ENCODE assay signal across 23 cellular contexts in the genomic region with DNA sequence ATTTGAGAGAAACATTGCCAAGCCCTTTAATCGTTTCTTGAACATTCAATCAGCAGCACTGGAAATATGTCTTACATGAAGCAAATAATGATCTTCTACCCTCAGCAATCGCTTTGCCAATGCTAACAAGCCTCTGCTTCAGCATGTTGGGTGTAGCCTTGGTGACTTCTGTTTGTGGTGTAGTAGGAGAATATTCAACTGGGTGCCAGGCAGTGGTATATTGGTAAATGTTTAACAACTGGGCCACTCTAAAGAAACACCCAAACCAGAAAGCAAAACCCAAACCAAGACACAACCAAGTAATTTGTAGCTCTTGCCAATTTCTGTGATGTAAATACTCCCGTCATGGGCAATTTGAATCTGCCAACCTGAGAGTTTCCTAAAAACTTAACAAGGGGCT. TPM values are rescaled to one million over a fixed set of nuclear protein-coding genes. Genes with fewer than 3 reads are reported as not detected.
A peak's percentile ranks its signal among the peaks of the same experiment; 100 is the strongest.
DNase-seq lines count a peak whose midpoint lies in the region; ATAC-seq and TF ChIP-seq lines count a peak whose summit lies in the region.
"Had no signal": no experiment of that assay in that cellular context is flagged by ENCODE, and none has a peak within 500 bp of the region (broad histone marks: within the 10 kb centered on the region; RNA-seq: fewer than 3 reads in every experiment).

No MANE protein-coding gene starts in this region.

- H3K36me3 ChIP-seq in mucosa of rectum (ENCODE audit: control insufficient read depth in 2 of 2, insufficient read depth in 2 of 2, low read length in 2 of 2) = no peaks in the 10 kb centered on the region
- H3K36me3 ChIP-seq: BLaER1 had no signal

- peaks cover 3% of the 10 kb centered on the region for H3K9me3 Mint-ChIP-seq in Calu3 (ENCODE audit: low read depth, unreplicated experiment)
- H3K9me3 Mint-ChIP-seq in activated T-helper 17 cell treated with anti-CD3 and anti-CD28 coated beads, Interleukin-2, amount 50 U/mL, for 72 hours = no peaks in the 10 kb centered on the region
- H3K9me3 Mint-ChIP-seq: CD8-positive, alpha-beta T cell had no signal

- H3K9me3 ChIP-seq in mucosa of rectum (ENCODE audit: control insufficient read depth in 2 of 2, low read length in 2 of 2) = no peaks in the 10 kb centered on the region
- H3K9me3 ChIP-seq: BLaER1 had no signal

- in situ Hi-C loops in ACHN (cut with HindIII; ENCODE audit: low pct_ligation_motif_present, low pct_unique_long_range_greater_than_20kb, low sequenced_read_pairs) = no loop called here

- CTCF ChIA-PET in Calu3 (lab: Charles Lee) = no interaction called here

- peaks cover 23 to 50% of the 10 kb centered on the region in 2 donors for H3K4me1 ChIP-seq in mucosa of rectum (ENCODE audit: control insufficient read depth in 2 of 2, insufficient read depth in 2 of 2, low read length in 2 of 2)

- H3K27ac Mint-ChIP-seq in Calu3 (ENCODE audit: unreplicated experiment) = no peak overlapping the region
- H3K27ac Mint-ChIP-seq in activated T-helper 17 cell treated with anti-CD3 and anti-CD28 coated beads, Interleukin-2, amount 50 U/mL, for 72 hours = no peak overlapping the region
- H3K27ac Mint-ChIP-seq: CD8-positive, alpha-beta T cell; GM23338 had no signal

- peak overlapping the region; percentile 27 to 50 for H3K4me3 ChIP-seq in mucosa of rectum (ENCODE audit: low read length in 2 of 2)
- H3K4me3 ChIP-seq: BLaER1, GM23338 had no signal

- peaks cover 1% of the 10 kb centered on the region for H3K27me3 Mint-ChIP-seq in Calu3 (ENCODE audit: unreplicated experiment)
- H3K27me3 Mint-ChIP-seq in activated T-helper 17 cell treated with anti-CD3 and anti-CD28 coated beads, Interleukin-2, amount 50 U/mL, for 72 hours = no peaks in the 10 kb centered on the region

- DNase-seq in ACHN = peak; percentile 75
- DNase-seq in epithelial cell of prostate (ENCODE audit: low read depth, low spot score) = no peak
- DNase-seq in Calu3 = no peak
- no peak for DNase-seq in globus pallidus (ENCODE audit: low spot score)
- DNase-seq: CD8-positive, alpha-beta T cell; DMS 273 treated with DMSO at 0.1 percent for 48 hours; GDM1; KG1; NCI-H1436; NCI-H2029; NCI-H2171 treated with DMSO at 0.1 percent for 48 hours; NCI-H774; PC-3; SW 1271 had no signal

- peaks cover 8% of the 10 kb centered on the region for H3K4me1 Mint-ChIP-seq in Calu3 (ENCODE audit: low read depth, unreplicated experiment)
- H3K4me1 Mint-ChIP-seq in activated T-helper 17 cell treated with anti-CD3 and anti-CD28 coated beads, Interleukin-2, amount 50 U/mL, for 72 hours = peaks cover 11% of the 10 kb centered on the region

- H3K36me3 Mint-ChIP-seq in Calu3 (ENCODE audit: insufficient read depth, unreplicated experiment) = no peaks in the 10 kb centered on the region
- H3K36me3 Mint-ChIP-seq in activated T-helper 17 cell treated with anti-CD3 and anti-CD28 coated beads, Interleukin-2, amount 50 U/mL, for 72 hours (ENCODE audit: low read depth) = no peaks in the 10 kb centered on the region
- H3K36me3 Mint-ChIP-seq: CD8-positive, alpha-beta T cell had no signal

- intact Hi-C loops in Calu3 (cut with micrococcal nuclease; ENCODE audit: unreplicated experiment) = no loop called here

- H3K27me3 ChIP-seq in mucosa of rectum (ENCODE audit: control insufficient read depth in 2 of 2, insufficient read depth in 2 of 2, low read length in 2 of 2) = no peaks in the 10 kb centered on the region
- H3K27me3 ChIP-seq: BLaER1 had no signal

- no peak overlapping the region for H3K4me3 Mint-ChIP-seq in Calu3 (ENCODE audit: low read depth, unreplicated experiment)
- H3K4me3 Mint-ChIP-seq in activated T-helper 17 cell treated with anti-CD3 and anti-CD28 coated beads, Interleukin-2, amount 50 U/mL, for 72 hours = no peak overlapping the region
- H3K4me3 Mint-ChIP-seq: CD8-positive, alpha-beta T cell; GM23338 had no signal

- BruUV-seq in Calu3 (replicated peaks; lab: Mats Ljungman, UMichigan) = no TSS peak

- TF ChIP-seq CTCF in Calu3 (IDR thresholded peaks at IDR 0.05; ENCODE audit: unreplicated experiment) = no peak

- peak overlapping the region; percentile 72 for H3K27ac ChIP-seq in epithelial cell of prostate
- H3K27ac ChIP-seq in mucosa of rectum (ENCODE audit: low read depth in 2 of 2, low read length in 2 of 2) = peak overlapping the region; percentile 46 to 61
- H3K27ac ChIP-seq: 22Rv1, BLaER1 had no signal

- ATAC-seq in GM19025 (IDR thresholded peaks at IDR 0.05; ENCODE audit: low read depth, unreplicated experiment) (peak; percentile 53), HG03457 (IDR thresholded peaks at IDR 0.05; ENCODE audit: unreplicated experiment) (no peak)
- ATAC-seq in activated T-helper 17 cell treated with anti-CD3 and anti-CD28 coated beads, Interleukin-2, amount 50 U/mL, for 72 hours (replicated peaks) = no peak
- ATAC-seq: CD8-positive, alpha-beta T cell; GM23338; HCT116; PC-3 had no signal

- no peak overlapping the region for H3K9ac ChIP-seq in mucosa of rectum (ENCODE audit: low read depth in 1 of 2, low read length in 2 of 2)
- H3K9ac ChIP-seq: BLaER1 had no signal

RNA-seq across cellular contexts. Expression of a gene that starts 9.7 kb away (rescaled TPM):
- not detected in 2 replicates for total RNA-seq in Calu3 (2022)
- not detected for total RNA-seq in activated T-helper 17 cell treated with anti-CD3 and anti-CD28 coated beads, Interleukin-2, amount 50 U/mL, for 72 hours
- total RNA-seq: CD8-positive, alpha-beta T cell; SK-MEL-5 had no signal
